In the genomic region with DNA sequence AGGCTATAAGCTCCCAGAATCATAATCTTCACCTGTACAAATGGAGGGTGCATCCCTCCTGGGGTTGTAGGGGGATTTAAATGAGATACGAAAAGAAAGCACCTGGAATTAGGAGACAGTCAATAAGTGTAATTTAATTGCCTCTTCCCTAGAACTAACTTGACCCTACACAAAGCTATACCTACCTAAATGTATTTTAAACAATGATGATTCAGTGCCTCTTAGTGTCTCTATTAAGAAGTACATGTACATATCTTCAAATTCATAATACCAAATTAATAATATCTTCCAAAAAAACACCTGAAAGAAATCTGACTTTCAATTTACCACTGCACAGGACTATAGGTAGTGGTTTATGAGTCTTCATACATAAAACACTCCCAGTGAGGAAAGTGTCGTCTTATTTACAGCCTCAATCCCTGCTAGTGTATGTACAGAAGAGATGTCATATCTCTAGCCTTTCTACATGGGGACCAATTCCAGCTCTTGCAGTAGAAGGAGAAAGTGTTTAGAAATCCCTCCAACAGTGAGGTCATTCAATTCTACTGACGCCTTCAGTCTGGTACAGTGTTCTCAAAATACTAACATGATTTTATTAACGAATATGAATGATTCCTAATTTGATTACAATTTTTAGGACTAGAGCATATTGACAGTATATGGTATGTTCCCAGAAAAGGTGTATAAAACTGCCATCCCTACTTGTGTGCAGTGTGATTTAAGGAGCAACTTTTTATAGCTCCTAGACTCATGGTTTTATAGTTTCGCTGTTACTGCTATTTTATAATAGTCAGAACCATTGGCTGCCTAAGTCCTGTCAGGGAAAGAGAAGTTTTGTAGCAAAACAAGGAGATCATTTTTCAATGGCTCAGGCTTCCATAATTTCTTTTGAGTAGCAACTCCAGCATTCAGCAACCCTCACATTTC, we compare ENCODE assay signal across 15 cellular contexts.
"Had no signal": no experiment of that assay in that cellular context is flagged by ENCODE, and none has a peak within 500 bp of the region (broad histone marks: within the 10 kb centered on the region; RNA-seq: fewer than 3 reads in every experiment).

No MANE protein-coding gene starts in this region.

- FAIRE-seq: kidney had no signal

- H3K9me3 ChIP-seq: esophagus muscularis mucosa, lower lobe of right lung, psoas muscle, sigmoid colon, thoracic aorta had no signal

- H3K36me3 ChIP-seq: esophagus muscularis mucosa, lower lobe of right lung, sigmoid colon, thoracic aorta had no signal

- H3K4me1 ChIP-seq: esophagus muscularis mucosa, lower lobe of right lung, psoas muscle had no signal

- H3K4me3 ChIP-seq: esophagus muscularis mucosa, lower lobe of right lung, psoas muscle, sigmoid colon, thoracic aorta had no signal

- DNase-seq: activated CD4-positive, alpha-beta memory T cell treated with anti-CD3 and anti-CD28 coated beads, Interleukin-2, amount 10 ng/mL, durations not matched to agents 7 days and 5 days; activated CD8-positive, alpha-beta memory T cell treated with anti-CD3 and anti-CD28 coated beads, Interleukin-2, amount 50 U/mL, for 4 hours; cerebellar nuclear complex; kidney; lower lobe of right lung; natural killer cell; nucleus accumbens; psoas muscle; sigmoid colon; stimulated activated CD4-positive, alpha-beta T cell treated with anti-CD3 and anti-CD28 coated beads, Interleukin-4, amount 100 ng/mL, for 1 hour; T-helper 9 cell had no signal

- H3K27ac ChIP-seq: esophagus muscularis mucosa, foreskin keratinocyte, lower lobe of right lung, psoas muscle, sigmoid colon, thoracic aorta, VCaP had no signal

- ATAC-seq: lower lobe of right lung, natural killer cell, psoas muscle had no signal

- H3K27me3 ChIP-seq: esophagus muscularis mucosa, foreskin keratinocyte, sigmoid colon had no signal
